ENCODE assay signal across 9 cellular contexts in the genomic region with DNA sequence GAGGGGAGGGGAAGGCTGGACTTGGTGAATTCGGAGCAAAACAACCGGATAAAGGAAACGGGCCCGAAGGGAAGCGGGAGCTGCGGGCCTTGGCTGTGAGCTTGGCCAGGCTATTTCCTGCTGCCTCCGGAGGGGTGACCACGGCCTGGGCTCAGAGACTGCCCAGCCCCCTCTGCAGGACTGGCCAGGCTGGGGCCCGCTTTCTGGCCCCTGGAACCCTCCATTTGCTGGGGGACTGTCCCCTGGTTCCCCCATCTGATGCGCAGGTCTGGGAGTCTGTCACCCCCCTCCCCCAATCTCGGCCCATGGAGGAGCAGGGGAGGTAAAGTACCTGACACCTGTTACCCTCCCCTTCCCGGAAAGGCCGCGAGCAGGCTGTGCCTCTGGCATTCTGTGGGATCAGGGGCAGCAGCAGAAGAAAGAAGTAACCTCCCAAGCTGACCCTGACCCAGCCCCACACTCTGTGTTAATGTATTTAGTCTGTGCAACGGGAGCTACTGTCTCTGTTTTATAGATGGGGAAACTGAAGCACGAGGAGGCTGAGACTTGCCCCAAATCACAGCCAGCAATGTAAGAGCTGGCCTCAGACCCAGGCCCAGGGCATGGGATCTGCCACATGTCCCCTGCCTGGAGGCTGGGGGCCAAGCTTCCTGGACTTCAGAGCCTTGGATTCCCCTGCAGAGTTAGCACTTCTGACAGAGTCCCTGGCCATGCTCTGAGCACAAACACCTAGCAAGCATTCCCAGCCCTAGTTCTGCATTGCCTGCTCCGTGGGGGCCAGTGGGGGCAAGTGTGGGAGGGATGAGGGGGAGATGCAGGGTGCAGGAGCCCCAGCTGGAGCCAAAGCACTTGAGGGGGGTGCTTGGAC. TPM values are rescaled to one million over a fixed set of nuclear protein-coding genes. Genes with fewer than 3 reads are reported as not detected.
DNase-seq lines count a peak whose midpoint lies in the region; ATAC-seq and TF ChIP-seq lines count a peak whose summit lies in the region.
"Had no signal": no experiment of that assay in that cellular context is flagged by ENCODE, and none has a peak within 500 bp of the region (broad histone marks: within the 10 kb centered on the region; RNA-seq: fewer than 3 reads in every experiment).

No MANE protein-coding gene starts in this region.

- POLR2A ChIA-PET in naive thymus-derived CD4-positive, alpha-beta T cell (lab: Charles Lee), result interaction anchor here (0.5 to 4.8 kb wide), 16 partner anchors 14 to 408 kb away, joined by 3 to 37 read pairs (median 5); partner anchors contain the start of genes LIME1, OPRL1, PRPF6 and RGS19

- peaks cover 8% of the 10 kb centered on the region for H3K36me3 ChIP-seq in BE2C
- H3K36me3 ChIP-seq in Karpas-422 (ENCODE audit: insufficient read depth, low read length), result no peaks in the 10 kb centered on the region
- H3K36me3 ChIP-seq in naive thymus-derived CD4-positive, alpha-beta T cell (ENCODE audit: control insufficient read depth in 2 of 3, insufficient read depth in 3 of 3, low read length in 3 of 3), result peaks cover 0 to 12% (median 0%) of the 10 kb centered on the region in 3 experiments

- intact Hi-C loops in dorsolateral prefrontal cortex (cut with DNase I), result loop anchor here in 1 of 2 donors (10.0 kb wide), 2 partner anchors 85 to 355 kb away; no protein-coding TSS in a partner anchor
- intact Hi-C loops in naive thymus-derived CD4-positive, alpha-beta T cell (cut with micrococcal nuclease), result loop anchor here (1.0 to 5.0 kb wide), 9 partner anchors 18 to 502 kb away; partner anchors contain the start of genes PTK6 (in 1 of the 2), TCEA2 (in 1 of the 2) and UCKL1 (in 1 of the 2)

- no peak overlapping the region; the same call in 1 of the 2 replicates for H2AFZ ChIP-seq in Karpas-422 (ENCODE audit: low read length)

- 0 out of 2 replicates have a peak, but pooled peaks cover 3% of the 10 kb centered on the region for H4K20me1 ChIP-seq in Karpas-422 (ENCODE audit: insufficient read depth, low read depth, low read length)

- no peak for ATAC-seq in naive thymus-derived CD4-positive, alpha-beta T cell
- ATAC-seq in HG03108 (IDR thresholded peaks at IDR 0.05; ENCODE audit: unreplicated experiment) (no peak), HG03469 (IDR thresholded peaks at IDR 0.05; ENCODE audit: unreplicated experiment) (no peak)

- DNase-seq in BE2C (no peak), Karpas-422 (no peak), dorsolateral prefrontal cortex (no peak), Kasumi-1 (lab: John Stamatoyannopoulos, UW) (no peak), NOMO-1 treated with dmso at 0.1 percent for 144 hours (lab: John Stamatoyannopoulos, UW; ENCODE audit: unreplicated experiment) (no peak)
- DNase-seq in naive thymus-derived CD4-positive, alpha-beta T cell, result no peak

- H3K4me3 ChIP-seq in BE2C (ENCODE audit: low read depth, low read length) (peak overlapping the region; percentile 61), Karpas-422 (ENCODE audit: low read length) (peak overlapping the region; percentile 73; the same call in 1 of the 2 replicates), dorsolateral prefrontal cortex (peak overlapping the region in 45 of 59 donors; percentile 27 to 63 (median 45))
- peak overlapping the region; percentile 62 for H3K4me3 ChIP-seq in naive thymus-derived CD4-positive, alpha-beta T cell (ENCODE audit: low read length)

- peak overlapping the region; percentile 79 for H3K9ac ChIP-seq in Karpas-422 (ENCODE audit: low read length)

- peaks cover 0 to 5% (median 0%) of the 10 kb centered on the region in 5 donors for H3K36me3 Mint-ChIP-seq in naive thymus-derived CD4-positive, alpha-beta T cell

- no peaks in the 10 kb centered on the region for H3K79me2 ChIP-seq in Karpas-422 (ENCODE audit: low read length)

- H3K9me3 ChIP-seq in BE2C (no peaks in the 10 kb centered on the region), Karpas-422 (ENCODE audit: low read length) (no peaks in the 10 kb centered on the region)
- H3K9me3 ChIP-seq in naive thymus-derived CD4-positive, alpha-beta T cell (ENCODE audit: control insufficient read depth in 2 of 3, low read length in 3 of 3), result no peaks in the 10 kb centered on the region

- CTCF ChIA-PET in naive thymus-derived CD4-positive, alpha-beta T cell (lab: Charles Lee), result interaction anchor here (0.6 to 5.2 kb wide), 17 partner anchors 15 to 543 kb away, joined by 3 to 54 read pairs (median 4); partner anchors contain the start of genes PRPF6, RGS19, SAMD10 and TCEA2

- H3K27ac ChIP-seq in Karpas-422 (ENCODE audit: low read length), result no peak overlapping the region
- peak overlapping the region in 2 of 59 donors; percentile 18 to 87 for H3K27ac ChIP-seq in dorsolateral prefrontal cortex
- peak overlapping the region; percentile 57 for H3K27ac ChIP-seq in naive thymus-derived CD4-positive, alpha-beta T cell (ENCODE audit: low read depth, low read length)

- H3K27me3 ChIP-seq in BE2C (peaks cover 6% of the 10 kb centered on the region; the same call in 1 of the 2 replicates), Karpas-422 (ENCODE audit: low read length) (no peaks in the 10 kb centered on the region), dorsolateral prefrontal cortex (peaks cover 0 to 84% (median 59%) of the 10 kb centered on the region in 45 donors)
- H3K27me3 ChIP-seq in naive thymus-derived CD4-positive, alpha-beta T cell (ENCODE audit: control insufficient read depth in 2 of 2, insufficient read depth in 2 of 2, low read length in 2 of 2), result no peaks in the 10 kb centered on the region

- no peaks in the 10 kb centered on the region for H3K9me2 ChIP-seq in Karpas-422 (replicated peaks; ENCODE audit: insufficient read depth, low read length)

- peak overlapping the region; percentile 99 for H3K4me2 ChIP-seq in Karpas-422 (ENCODE audit: low read depth, low read length, poor library complexity, severe bottlenecking)

- peak overlapping the region; percentile 62 to 89 (median 78) for H3K4me3 Mint-ChIP-seq in naive thymus-derived CD4-positive, alpha-beta T cell

- no peaks in the 10 kb centered on the region for H3K9me3 Mint-ChIP-seq in naive thymus-derived CD4-positive, alpha-beta T cell

- peak overlapping the region in 6 of 9 donors; percentile 34 to 92 (median 76) for H3K27ac Mint-ChIP-seq in naive thymus-derived CD4-positive, alpha-beta T cell

- no peak for TF ChIP-seq CTCF in BE2C (IDR thresholded peaks at IDR 0.05; ENCODE audit: low read depth, low read length)
- peak in 2 of 56 donors; percentile 6 to 8 for TF ChIP-seq CTCF in dorsolateral prefrontal cortex (IDR thresholded peaks at IDR 0.05 in 54 of 56, conservative IDR thresholded peaks at IDR 0.05 in 2 of 56; ENCODE audit: low read depth in 1 of 56, partially characterized antibody in 56 of 56)

- H3K27me3 Mint-ChIP-seq in naive thymus-derived CD4-positive, alpha-beta T cell, result peaks cover 0 to 2% (median 0%) of the 10 kb centered on the region in 5 donors

- H3K4me1 Mint-ChIP-seq in naive thymus-derived CD4-positive, alpha-beta T cell, result peaks cover 19 to 50% (median 39%) of the 10 kb centered on the region in 7 donors

- H3K4me1 ChIP-seq in BE2C (peaks cover 39% of the 10 kb centered on the region), Karpas-422 (ENCODE audit: low read length) (peaks cover 50% of the 10 kb centered on the region)
- H3K4me1 ChIP-seq in naive thymus-derived CD4-positive, alpha-beta T cell (ENCODE audit: control insufficient read depth in 2 of 2, insufficient read depth in 2 of 2, low read length in 2 of 2), result peaks cover 40 to 44% of the 10 kb centered on the region in 2 donors

RNA-seq across cellular contexts. Expression of gene C20orf204, which starts 3.5 kb away (rescaled TPM):
- polyA plus RNA-seq in BE2C (2012; ENCODE audit: insufficient read depth, insufficient read length, low read depth), result 20.3 TPM
- total RNA-seq in Karpas-422 (2014; rRNA removed; shearing (Covaris generic); ENCODE audit: low replicate concordance), result 0.45 and 1.8 TPM in 2 replicates
- 1 to 10 TPM; 1.4 to 6.3 (median 3.1) TPM for total RNA-seq in dorsolateral prefrontal cortex
- 10 to 100 TPM in 3 of 5 experiments, 1 to 10 TPM in 2; 4.7 to 24.6 (median 12.5) TPM for total RNA-seq in naive thymus-derived CD4-positive, alpha-beta T cell
- under 1 TPM in 1 of 2 donors, not detected in 1; 0.39 TPM for polyA plus RNA-seq in naive thymus-derived CD4-positive, alpha-beta T cell

RNA-seq across cellular contexts. Expression of gene SOX18, which starts 9.9 kb away (rescaled TPM):
- 54.0 TPM for polyA plus RNA-seq in BE2C (2012; ENCODE audit: insufficient read depth, insufficient read length, low read depth)
- total RNA-seq in Karpas-422 (2014; rRNA removed; shearing (Covaris generic); ENCODE audit: low replicate concordance), result not detected in 2 replicates
- 10 to 100 TPM in 46 of 120 experiments, 1 to 10 TPM in 74; 2.1 to 27.7 (median 9.1) TPM for total RNA-seq in dorsolateral prefrontal cortex
- total RNA-seq in naive thymus-derived CD4-positive, alpha-beta T cell, result 1 to 10 TPM in 1 of 5 experiments, under 1 TPM in 1, not detected in 3; 0.20 to 1.7 TPM
- not detected for polyA plus RNA-seq in naive thymus-derived CD4-positive, alpha-beta T cell
- total RNA-seq: mononuclear cell had no signal

RNA-seq across cellular contexts. Expression of gene TCEA2, which starts 23.5 kb away (rescaled TPM):
- polyA plus RNA-seq in BE2C (2012; ENCODE audit: insufficient read depth, insufficient read length, low read depth), result 202 TPM
- total RNA-seq in Karpas-422 (2014; rRNA removed; shearing (Covaris generic); ENCODE audit: low replicate concordance), result 124 and 197 TPM in 2 replicates
- 100 to 1,000 TPM; 105 to 197 (median 137) TPM for total RNA-seq in dorsolateral prefrontal cortex
- total RNA-seq in naive thymus-derived CD4-positive, alpha-beta T cell, result 10 to 100 TPM; 35.5 to 73.2 (median 47.3) TPM
- 10 to 100 TPM; 22.2 to 33.2 TPM for polyA plus RNA-seq in naive thymus-derived CD4-positive, alpha-beta T cell

RNA-seq across cellular contexts. Expression of gene RGS19, which starts 39.8 kb away (rescaled TPM):
- 31.1 TPM for polyA plus RNA-seq in BE2C (2012; ENCODE audit: insufficient read depth, insufficient read length, low read depth)
- total RNA-seq in Karpas-422 (2014; rRNA removed; shearing (Covaris generic); ENCODE audit: low replicate concordance), result 172 and 272 TPM in 2 replicates
- total RNA-seq in dorsolateral prefrontal cortex, result 10 to 100 TPM in 47 of 120 experiments, 1 to 10 TPM in 73; 3.4 to 22.4 (median 9.0) TPM
- 10 to 100 TPM; 21.8 to 93.4 (median 23.6) TPM for total RNA-seq in naive thymus-derived CD4-positive, alpha-beta T cell
- polyA plus RNA-seq in naive thymus-derived CD4-positive, alpha-beta T cell, result 10 to 100 TPM; 55.2 to 66.8 TPM

RNA-seq across cellular contexts. Expression of gene OPRL1, which starts 40.4 kb away (rescaled TPM):
- 2.7 TPM for polyA plus RNA-seq in BE2C (2012; ENCODE audit: insufficient read depth, insufficient read length, low read depth)
- 34.0 and 60.6 TPM in 2 replicates for total RNA-seq in Karpas-422 (2014; rRNA removed; shearing (Covaris generic); ENCODE audit: low replicate concordance)
- total RNA-seq in dorsolateral prefrontal cortex, result 10 to 100 TPM in 118 of 120 experiments, 1 to 10 TPM in 2; 6.8 to 31.5 (median 21.2) TPM
- 1 to 10 TPM in 3 of 5 experiments, under 1 TPM in 2; 0.75 to 6.1 (median 1.1) TPM for total RNA-seq in naive thymus-derived CD4-positive, alpha-beta T cell
- 1 to 10 TPM in 1 of 2 donors, under 1 TPM in 1; 0.18 to 1.3 TPM for polyA plus RNA-seq in naive thymus-derived CD4-positive, alpha-beta T cell
